In genomic region chr5:124747770-124748686, GRCh38 we compare ENCODE assay signal across 8 cellular contexts. TPM values are rescaled to one million over a fixed set of nuclear protein-coding genes. Genes with fewer than 3 reads are reported as not detected.
DNase-seq lines count a peak whose midpoint lies in the region; ATAC-seq and FAIRE-seq lines count a peak whose summit lies in the region.

No MANE protein-coding gene starts in this region.

- peaks cover 2 to 15% (median 9%) of the 10 kb centered on the region in 3 donors for H3K4me1 Mint-ChIP-seq in CD8-positive, alpha-beta memory T cell
- H3K4me1 Mint-ChIP-seq in T-helper 17 cell, result peaks cover 8% of the 10 kb centered on the region

- no peaks in the 10 kb centered on the region for H3K36me3 Mint-ChIP-seq in CD8-positive, alpha-beta memory T cell
- no peaks in the 10 kb centered on the region for H3K36me3 Mint-ChIP-seq in T-helper 17 cell (ENCODE audit: low read depth)

- peaks cover 3 to 15% (median 7%) of the 10 kb centered on the region in 5 donors for H3K9me3 Mint-ChIP-seq in CD8-positive, alpha-beta memory T cell

- CTCF ChIA-PET in CD8-positive, alpha-beta memory T cell (lab: Charles Lee), result no interaction called here

- H3K9me3 ChIP-seq in CD8-positive, alpha-beta memory T cell (ENCODE audit: low read length), result no peaks in the 10 kb centered on the region
- no peaks in the 10 kb centered on the region for H3K9me3 ChIP-seq in T-helper 17 cell (ENCODE audit: control insufficient read depth, low read length, poor library complexity, severe bottlenecking)

- H3K4me3 Mint-ChIP-seq in CD8-positive, alpha-beta memory T cell, result peak overlapping the region in 4 of 7 donors; percentile 18 to 58 (median 29)
- H3K4me3 Mint-ChIP-seq in T-helper 17 cell, result peak overlapping the region; percentile 47

- no peak for DNase-seq in CD8-positive, alpha-beta memory T cell
- DNase-seq in T-helper 17 cell (no peak), glomerular endothelial cell (ENCODE audit: extremely low read depth, low read depth, low spot score) (peak; percentile 25), retina (peak; percentile 76), urothelium cell line (ENCODE audit: low spot score) (no peak)
- DNase-seq in activated CD4-positive, alpha-beta T cell treated with anti-CD3 and anti-CD28 coated beads for 4 hours, result no peak

- H3K27ac Mint-ChIP-seq in CD8-positive, alpha-beta memory T cell, result no peak overlapping the region
- no peak overlapping the region for H3K27ac Mint-ChIP-seq in T-helper 17 cell

- ATAC-seq in GM19467 (IDR thresholded peaks at IDR 0.05; ENCODE audit: unreplicated experiment) (peak; percentile 45), HG03558 (IDR thresholded peaks at IDR 0.05; ENCODE audit: extremely low read depth, unreplicated experiment) (peak; percentile 25), T-helper 17 cell (peak; percentile 76)

- no peaks in the 10 kb centered on the region for H3K4me1 ChIP-seq in CD8-positive, alpha-beta memory T cell (ENCODE audit: insufficient read depth, low read length)

- no peak overlapping the region for H3K4me3 ChIP-seq in CD8-positive, alpha-beta memory T cell (ENCODE audit: low read length)

- no peak overlapping the region for H3K27ac ChIP-seq in CD8-positive, alpha-beta memory T cell (ENCODE audit: low read depth, low read length)

- POLR2A ChIA-PET in CD8-positive, alpha-beta memory T cell (lab: Charles Lee), result no interaction called here

- no peaks in the 10 kb centered on the region for H3K36me3 ChIP-seq in CD8-positive, alpha-beta memory T cell (ENCODE audit: insufficient read depth, low read length)

- H3K27me3 Mint-ChIP-seq in CD8-positive, alpha-beta memory T cell, result peaks cover 40 to 55% of the 10 kb centered on the region in 2 donors
- peaks cover 12% of the 10 kb centered on the region for H3K27me3 Mint-ChIP-seq in T-helper 17 cell

- no peak for FAIRE-seq in urothelium cell line (lab: Jason Lieb, UNC)

- peaks cover 16% of the 10 kb centered on the region for H3K27me3 ChIP-seq in CD8-positive, alpha-beta memory T cell (ENCODE audit: insufficient read depth, low read length, poor library complexity, severe bottlenecking)

RNA-seq across cellular contexts. Expression of gene ZNF608, which starts 1.6 kb away (rescaled TPM):
- not detected for total RNA-seq in CD8-positive, alpha-beta memory T cell
- polyA plus RNA-seq in CD8-positive, alpha-beta memory T cell, result not detected
- under 1 TPM; 0.16 to 0.42 TPM for total RNA-seq in T-helper 17 cell
- 26.8 and 30.9 TPM in 2 replicates for total RNA-seq in glomerular endothelial cell

Comparison
In these comparisons a context has a peak if more than half of its experiments do, and no peak if none do; other contexts are left out.
1. DNase-seq: peak in glomerular endothelial cell (single experiment) and retina (single experiment); none in CD8-positive, alpha-beta memory T cell (0 of 5), T-helper 17 cell (0 of 3), activated CD4-positive, alpha-beta T cell treated with anti-CD3 and anti-CD28 coated beads for 4 hours (0 of 2) and urothelium cell line (single experiment).
2. ATAC-seq: peak in every context shown above with its lines; median percentile 76 in T-helper 17 cell; 45 in GM19467; 25 in HG03558.
3. RNA of gene ZNF608, which starts 1.6 kb away (total RNA-seq): 26.8 to 30.9 TPM in glomerular endothelial cell; 0.16 to 0.42 TPM in T-helper 17 cell and not detected in CD8-positive, alpha-beta memory T cell; every median in the first group is over 10 times any median in the second.